In genomic region chr1:205298191-205298994, GRCh38 we compare ENCODE assay signal across 9 cellular contexts. TPM values are rescaled to one million over a fixed set of nuclear protein-coding genes. Genes with fewer than 3 reads are reported as not detected.
A peak's percentile ranks its signal among the peaks of the same experiment; 100 is the strongest.
DNase-seq lines count a peak whose midpoint lies in the region; ATAC-seq and TF ChIP-seq lines count a peak whose summit lies in the region.
"Had no signal": no experiment of that assay in that cellular context is flagged by ENCODE, and none has a peak within 500 bp of the region (broad histone marks: within the 10 kb centered on the region; RNA-seq: fewer than 3 reads in every experiment).

No MANE protein-coding gene starts in this region.

- peaks cover 4% of the 10 kb centered on the region for H3K27me3 Mint-ChIP-seq in HFFc6 (ENCODE audit: insufficient read depth)
- H3K27me3 Mint-ChIP-seq in WTC11 (ENCODE audit: low read depth), result no peaks in the 10 kb centered on the region

- no peak for TF ChIP-seq CTCF in AG09309 (IDR thresholded peaks at IDR 0.05; ENCODE audit: control insufficient read depth, insufficient read depth, low read depth, low read length, missing control alignments)
- TF ChIP-seq CTCF in HFFc6 (IDR thresholded peaks at IDR 0.05), result no peak
- no peak for TF ChIP-seq CTCF in WTC11 (IDR thresholded peaks at IDR 0.05)
- TF ChIP-seq CTCF in GM20000 (IDR thresholded peaks at IDR 0.05; ENCODE audit: extremely low read depth, missing control alignments), result no peak

- peak overlapping the region; percentile 96 for H3K27ac Mint-ChIP-seq in HFFc6
- peak overlapping the region; percentile 95 for H3K27ac Mint-ChIP-seq in WTC11

- H3K4me3 ChIP-seq in AG09309 (ENCODE audit: control insufficient read depth, low read depth, low read length), result no peak overlapping the region

- H3K36me3 Mint-ChIP-seq in HFFc6 (ENCODE audit: low read depth) (peaks cover 6% of the 10 kb centered on the region), WTC11 (peaks cover 7% of the 10 kb centered on the region; the same call in 1 of the 2 replicates)

- POLR2A ChIA-PET in WTC11 (lab: Charles Lee), result interaction anchor here (0.5 to 7.7 kb wide), 5 partner anchors 11 to 290 kb away, joined by 4 to 186 read pairs (median 46); partner anchors contain the start of gene NUAK2

- CTCF ChIA-PET in WTC11 (lab: Charles Lee), result interaction anchor here (0.6 to 8.7 kb wide), 9 partner anchors 12 to 109 kb away, joined by 3 to 114 read pairs (median 6); no protein-coding TSS in a partner anchor

- ATAC-seq in WTC11 (no peak), GM18511 (IDR thresholded peaks at IDR 0.05; ENCODE audit: unreplicated experiment) (no peak)

- H3K9me3 Mint-ChIP-seq in HFFc6 (no peaks in the 10 kb centered on the region), WTC11 (no peaks in the 10 kb centered on the region)

- H3K4me1 Mint-ChIP-seq in HFFc6 (ENCODE audit: low read depth) (peaks cover 91% of the 10 kb centered on the region), WTC11 (peaks cover 84% of the 10 kb centered on the region)

- peak overlapping the region; percentile 74 for H3K4me3 Mint-ChIP-seq in HFFc6
- H3K4me3 Mint-ChIP-seq in WTC11, result no peak overlapping the region

- peak; percentile 90 for DNase-seq in AG09309 (ENCODE audit: low read depth)
- peak; percentile 93 for DNase-seq in HFFc6
- peak; percentile 67 for DNase-seq in WTC11 (ENCODE audit: low spot score)
- peak; percentile 99 for DNase-seq in islet precursor cell
- no peak for DNase-seq in GM20000 (ENCODE audit: low spot score)
- no peak for DNase-seq in NK-92 (lab: John Stamatoyannopoulos, UW; ENCODE audit: unreplicated experiment)
- no peak for DNase-seq in activated CD8-positive, alpha-beta memory T cell treated with anti-CD3 and anti-CD28 coated beads for 24 hours
- DNase-seq: activated CD4-positive, alpha-beta T cell treated with anti-CD3 and anti-CD28 coated beads, Interleukin-2, amount 50 U/mL, for 1 hour had no signal

TF ChIP-seq in WTC11, 78 proteins besides CTCF, POLR2A, EP300 and RAD21:
- no peak for TF ChIP-seq SMAD3 (CRISPR knock-in tag; IDR thresholded peaks at IDR 0.05; ENCODE audit: borderline replicate concordance)
- TF ChIP-seq ETV6 (CRISPR knock-in tag; IDR thresholded peaks at IDR 0.05), result 0 out of 2 replicates have a peak, but pooled peaks have one; percentile 9

RNA-seq across cellular contexts. Expression of gene NUAK2, which starts 23.2 kb away (rescaled TPM):
- 1 to 10 TPM; 6.3 to 8.2 (median 7.3) TPM for total RNA-seq in HFFc6 (2021; fragmentation: NEBNext Ultra II Directional; extraction: Animal tissue kit (Norgen Biotek cat#: 25700))
- 8.7 to 10.8 TPM (median 10.8 TPM) in 3 replicates for total RNA-seq in WTC11 (2021)

RNA-seq across cellular contexts. Expression of gene KLHDC8A, which starts 58.3 kb away (rescaled TPM):
- total RNA-seq in HFFc6 (2021; fragmentation: NEBNext Ultra II Directional; extraction: Animal tissue kit (Norgen Biotek cat#: 25700)), result not detected
- 1.6 to 1.7 TPM (median 1.7 TPM) in 3 replicates for total RNA-seq in WTC11 (2021)

Comparison
In these comparisons a context has a peak if more than half of its experiments do, and no peak if none do; other contexts are left out.
1. DNase-seq: peak in AG09309 (single experiment), HFFc6 (single experiment), WTC11 (single experiment) and islet precursor cell (single experiment); none in GM20000 (single experiment), NK-92 (single experiment) and activated CD8-positive, alpha-beta memory T cell treated with anti-CD3 and anti-CD28 coated beads for 24 hours (single experiment).